7 cellular contexts compared by ENCODE assay signal in the genomic region with DNA sequence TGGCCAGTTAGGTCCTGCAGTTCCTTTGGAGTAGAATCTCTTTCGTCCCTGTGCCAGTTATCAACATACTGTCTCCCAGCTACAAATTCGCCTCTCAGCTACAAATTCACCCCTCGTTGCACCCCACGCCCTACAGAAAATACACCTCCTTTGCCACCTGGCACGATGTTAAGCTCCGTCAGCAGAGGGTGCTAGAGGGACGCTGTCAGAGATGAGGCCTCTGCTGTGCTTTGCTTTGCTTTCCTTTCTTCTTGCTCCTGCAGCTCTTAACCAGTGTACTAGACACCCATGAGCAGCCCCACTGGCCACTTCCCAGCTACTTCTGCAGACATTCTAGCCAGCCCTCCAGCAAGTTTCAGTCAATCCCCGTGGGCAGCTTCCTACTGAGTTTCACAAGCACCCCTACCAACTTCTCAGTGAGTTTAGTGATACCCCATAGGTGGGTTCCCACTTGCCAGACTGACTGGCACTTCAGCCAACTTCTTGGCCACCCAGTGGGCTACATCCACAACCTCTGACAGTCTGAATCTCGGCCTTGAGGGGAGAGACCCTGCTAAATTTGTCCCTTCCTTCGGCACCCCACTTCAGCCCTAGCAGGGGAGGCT. TPM values are rescaled to one million over a fixed set of nuclear protein-coding genes. Genes with fewer than 3 reads are reported as not detected.
DNase-seq lines count a peak whose midpoint lies in the region; ATAC-seq and TF ChIP-seq lines count a peak whose summit lies in the region.

No MANE protein-coding gene starts in this region.

- ATAC-seq in activated T-helper 17 cell treated with anti-CD3 and anti-CD28 coated beads, Interleukin-2, amount 50 U/mL, for 72 hours (replicated peaks), result peak; percentile 89

- H3K27ac ChIP-seq in neutrophil, result no peak overlapping the region

- no peaks in the 10 kb centered on the region for H3K27me3 ChIP-seq in neutrophil

- no peaks in the 10 kb centered on the region for H3K9me3 ChIP-seq in neutrophil

- no peak overlapping the region for H3K27ac Mint-ChIP-seq in activated T-helper 17 cell treated with anti-CD3 and anti-CD28 coated beads, Interleukin-2, amount 50 U/mL, for 72 hours

- H3K4me3 Mint-ChIP-seq in activated T-helper 17 cell treated with anti-CD3 and anti-CD28 coated beads, Interleukin-2, amount 50 U/mL, for 72 hours, result no peak overlapping the region

- H3K9me3 Mint-ChIP-seq in activated T-helper 17 cell treated with anti-CD3 and anti-CD28 coated beads, Interleukin-2, amount 50 U/mL, for 72 hours, result no peaks in the 10 kb centered on the region

- no peaks in the 10 kb centered on the region for H3K4me1 ChIP-seq in neutrophil (ENCODE audit: control insufficient read depth in 1 of 2, insufficient read depth in 1 of 2, low read depth in 1 of 2, low read length in 1 of 2)

- H3K36me3 Mint-ChIP-seq in activated T-helper 17 cell treated with anti-CD3 and anti-CD28 coated beads, Interleukin-2, amount 50 U/mL, for 72 hours (ENCODE audit: low read depth), result no peaks in the 10 kb centered on the region

- no peaks in the 10 kb centered on the region for H3K27me3 Mint-ChIP-seq in activated T-helper 17 cell treated with anti-CD3 and anti-CD28 coated beads, Interleukin-2, amount 50 U/mL, for 72 hours

- peaks cover 6% of the 10 kb centered on the region for H3K4me1 Mint-ChIP-seq in activated T-helper 17 cell treated with anti-CD3 and anti-CD28 coated beads, Interleukin-2, amount 50 U/mL, for 72 hours

- H3K4me3 ChIP-seq in Jurkat, Clone E6-1 (ENCODE audit: low read length), result no peak overlapping the region
- H3K4me3 ChIP-seq in fibroblast of villous mesenchyme (ENCODE audit: low read depth, low read length), result no peak overlapping the region
- H3K4me3 ChIP-seq in neutrophil (ENCODE audit: low read depth in 1 of 2, low read length in 1 of 2), result no peak overlapping the region

- TF ChIP-seq CTCF in GM12873 (IDR thresholded peaks at IDR 0.05; ENCODE audit: insufficient read depth, low read depth, low read length, missing control alignments), result peak; percentile 96
- TF ChIP-seq CTCF in fibroblast of villous mesenchyme (IDR thresholded peaks at IDR 0.05; ENCODE audit: insufficient read depth, low read depth, low read length), result peak; percentile 97
- peak; percentile 71 for TF ChIP-seq CTCF in neutrophil (IDR thresholded peaks at IDR 0.05)

- DNase-seq in Jurkat, Clone E6-1 (ENCODE audit: low read depth, low spot score), result peak; percentile 58
- DNase-seq in RPMI8226, result peak; percentile 72
- DNase-seq in fibroblast of villous mesenchyme (ENCODE audit: low read depth), result peak; percentile 71
- DNase-seq in superior temporal gyrus (ENCODE audit: extremely low spot score), result peak; percentile 88

- peaks cover 11% of the 10 kb centered on the region for H3K36me3 ChIP-seq in neutrophil

RNA-seq across cellular contexts. Expression of a gene that starts 21.8 kb away (rescaled TPM):
- 12.1 TPM for polyA plus RNA-seq in Jurkat, Clone E6-1 (2012; ENCODE audit: insufficient read depth, insufficient read length)
- total RNA-seq in activated T-helper 17 cell treated with anti-CD3 and anti-CD28 coated beads, Interleukin-2, amount 50 U/mL, for 72 hours, result 10 to 100 TPM; 27.1 to 28.0 TPM
- 8.7 and 9.1 TPM in 2 replicates for total RNA-seq in fibroblast of villous mesenchyme

RNA-seq across cellular contexts. Expression of a gene that starts 21.8 kb away (rescaled TPM):
- 2.1 TPM for polyA plus RNA-seq in Jurkat, Clone E6-1 (2012; ENCODE audit: insufficient read depth, insufficient read length)
- total RNA-seq in activated T-helper 17 cell treated with anti-CD3 and anti-CD28 coated beads, Interleukin-2, amount 50 U/mL, for 72 hours, result 1 to 10 TPM; 7.8 to 8.0 TPM
- total RNA-seq in fibroblast of villous mesenchyme, result 1.6 and 4.7 TPM in 2 replicates

RNA-seq across cellular contexts. Expression of a gene that starts 41.8 kb away (rescaled TPM):
- polyA plus RNA-seq in Jurkat, Clone E6-1 (2012; ENCODE audit: insufficient read depth, insufficient read length), result 29.2 TPM
- total RNA-seq in activated T-helper 17 cell treated with anti-CD3 and anti-CD28 coated beads, Interleukin-2, amount 50 U/mL, for 72 hours, result 1 to 10 TPM; 6.1 to 7.7 TPM
- 43.5 and 44.9 TPM in 2 replicates for total RNA-seq in fibroblast of villous mesenchyme
